In genomic region chr16:85986931-85987749, GRCh38 we compare ENCODE assay signal across 8 cellular contexts.
DNase-seq lines count a peak whose midpoint lies in the region; ATAC-seq and TF ChIP-seq lines count a peak whose summit lies in the region.

No MANE protein-coding gene starts in this region.

- peak overlapping the region; percentile 27 to 82 (median 72) for H3K27ac ChIP-seq in Peyer's patch

- no peaks in the 10 kb centered on the region for H3K36me3 ChIP-seq in Peyer's patch

- TF ChIP-seq CTCF in Peyer's patch (IDR thresholded peaks at IDR 0.05), result peak in 5 of 6 experiments; percentile 51 to 75 (median 62)
- peak; percentile 16 to 43 for TF ChIP-seq CTCF in brain (conservative IDR thresholded peaks at IDR 0.05)

- peak overlapping the region in 1 of 5 experiments; percentile 37 for H3K27ac Mint-ChIP-seq in brain

- peaks cover 2% of the 10 kb centered on the region for H3K4me1 Mint-ChIP-seq in brain

- H3K27me3 ChIP-seq in Peyer's patch, result no peaks in the 10 kb centered on the region

- H3K4me1 ChIP-seq in Peyer's patch, result peaks cover 8 to 37% (median 18%) of the 10 kb centered on the region in 4 donors

- peaks cover 11% of the 10 kb centered on the region for H3K27me3 Mint-ChIP-seq in brain

- no peaks in the 10 kb centered on the region for H3K9me3 Mint-ChIP-seq in brain

- peak; percentile 35 for TF ChIP-seq POLR2A in GM18505 (IDR thresholded peaks at IDR 0.05; ENCODE audit: borderline replicate concordance, extremely low read depth, insufficient read depth, insufficient read length)
- peak; percentile 31 to 38 for TF ChIP-seq POLR2A in Peyer's patch (IDR thresholded peaks at IDR 0.05)

- no peak for ATAC-seq in GM18505 (IDR thresholded peaks at IDR 0.05; ENCODE audit: unreplicated experiment)
- ATAC-seq in HG02973 (IDR thresholded peaks at IDR 0.05; ENCODE audit: unreplicated experiment), result no peak

- no peaks in the 10 kb centered on the region for H3K9me3 ChIP-seq in Peyer's patch

- DNase-seq in Peyer's patch (peak in 2 of 3 donors; percentile 77 to 79), myocyte (ENCODE audit: low read depth) (peak; percentile 28), cerebellar cortex (ENCODE audit: low spot score) (no peak), NCI-H1105 (lab: John Stamatoyannopoulos, UW) (no peak), NCI-H2029 treated with DMSO at 0.1 percent for 48 hours (lab: John Stamatoyannopoulos, UW) (no peak)

- H3K4me3 Mint-ChIP-seq in brain, result peak overlapping the region in 1 of 5 experiments; percentile 43

- H3K36me3 Mint-ChIP-seq in brain, result no peaks in the 10 kb centered on the region

- peak overlapping the region in 2 of 4 donors; percentile 35 to 37 for H3K4me3 ChIP-seq in Peyer's patch

Comparison
In these comparisons a context has a peak if more than half of its experiments do, and no peak if none do; other contexts are left out.
1. DNase-seq: peak in Peyer's patch (2 of 3) and myocyte (single experiment); none in cerebellar cortex (single experiment), NCI-H1105 (single experiment) and NCI-H2029 treated with DMSO at 0.1 percent for 48 hours (single experiment).